In the genomic region with DNA sequence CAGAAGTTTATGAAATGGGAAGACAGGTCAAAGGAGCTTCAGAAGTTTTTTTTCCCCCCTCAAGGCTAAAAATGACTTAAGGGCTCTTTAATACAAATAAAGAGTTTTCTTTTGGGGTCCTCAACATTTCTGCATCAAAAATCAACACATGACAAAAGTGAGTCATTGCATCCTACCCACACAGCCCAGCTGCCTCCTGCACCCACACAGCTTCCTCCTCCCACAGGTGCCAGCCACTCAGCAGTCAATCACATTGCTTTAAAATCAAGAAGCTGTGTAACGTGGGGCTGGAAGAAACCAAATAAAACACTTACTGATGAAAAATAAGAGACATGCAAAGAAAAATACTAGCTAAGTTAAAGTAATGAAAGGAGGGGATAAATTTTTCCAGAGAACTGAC, we compare ENCODE assay signal across 10 cellular contexts.
DNase-seq lines count a peak whose midpoint lies in the region; ATAC-seq and TF ChIP-seq lines count a peak whose summit lies in the region.
"Had no signal": no experiment of that assay in that cellular context is flagged by ENCODE, and none has a peak within 500 bp of the region (broad histone marks: within the 10 kb centered on the region; RNA-seq: fewer than 3 reads in every experiment).

No MANE protein-coding gene starts in this region.

- DNase-seq in DMS 273 (lab: John Stamatoyannopoulos, UW; ENCODE audit: unreplicated experiment), result peak; percentile 27
- no peak for DNase-seq in DMS 273 treated with DMSO at 0.1 percent for 48 hours (lab: John Stamatoyannopoulos, UW)
- DNase-seq in activated naive CD8-positive, alpha-beta T cell treated with anti-CD3 and anti-CD28 coated beads, Interleukin-2, amount 50 U/mL, for 24 hours, result peak; percentile 31
- DNase-seq in stimulated activated CD8-positive, alpha-beta memory T cell treated with anti-CD3 and anti-CD28 coated beads, Interleukin-15, amount 100 ng/mL, for 48 hours (ENCODE audit: low read depth in 2 of 2), result peak; percentile 3 to 24
- no peak for DNase-seq in cerebellum (ENCODE audit: low spot score)
- no peak for DNase-seq in transverse colon
- DNase-seq in NCI-H2227 (lab: John Stamatoyannopoulos, UW; ENCODE audit: unreplicated experiment), result no peak

- H3K4me1 Mint-ChIP-seq in activated naive CD8-positive, alpha-beta T cell treated with anti-CD3 and anti-CD28 coated beads, Interleukin-2, amount 50 U/mL, for 24 hours, result peaks cover 27% of the 10 kb centered on the region

- intact Hi-C loops in transverse colon (cut with DNase I; ENCODE audit: low total_unique reads), result no loop called here

- TF ChIP-seq EP300 in transverse colon (IDR thresholded peaks at IDR 0.05; ENCODE audit: low read depth), result no peak

- 0 to 13% methylated on average over 1 of the region's 1 CpG for WGBS in transverse colon (ENCODE audit: low coverage in 1 of 2), 2 donors

- H3K36me3 Mint-ChIP-seq in activated naive CD8-positive, alpha-beta T cell treated with anti-CD3 and anti-CD28 coated beads, Interleukin-2, amount 50 U/mL, for 24 hours (ENCODE audit: low read depth), result peaks cover 9% of the 10 kb centered on the region

- no peaks in the 10 kb centered on the region for H4K20me1 ChIP-seq in OCI-LY3 (ENCODE audit: insufficient read depth, low read length)

- no peaks in the 10 kb centered on the region for H3K9me3 Mint-ChIP-seq in activated naive CD8-positive, alpha-beta T cell treated with anti-CD3 and anti-CD28 coated beads, Interleukin-2, amount 50 U/mL, for 24 hours

- in situ Hi-C loops in transverse colon (cut with MboI; ENCODE audit: low pct_ligation_motif_present in 1 of 4, low pct_unique_long_range_greater_than_20kb in 1 of 4, low sequenced_read_pairs in 3 of 4), result no loop called here

- peak; percentile 73 for ATAC-seq in activated naive CD8-positive, alpha-beta T cell treated with anti-CD3 and anti-CD28 coated beads, Interleukin-2, amount 50 U/mL, for 24 hours
- ATAC-seq: Panc1 had no signal

- H3K4me3 ChIP-seq in OCI-LY3 (ENCODE audit: low read length), result no peak overlapping the region
- H3K4me3 ChIP-seq in transverse colon, result no peak overlapping the region

- H3K4me3 Mint-ChIP-seq in activated naive CD8-positive, alpha-beta T cell treated with anti-CD3 and anti-CD28 coated beads, Interleukin-2, amount 50 U/mL, for 24 hours, result no peak overlapping the region

- peaks cover 29% of the 10 kb centered on the region for H3K4me1 ChIP-seq in OCI-LY3 (ENCODE audit: low read length)
- H3K4me1 ChIP-seq in transverse colon, result peaks cover 0 to 10% (median 0%) of the 10 kb centered on the region in 4 donors

- H3K9me3 ChIP-seq in OCI-LY3 (ENCODE audit: insufficient read depth, low read length), result no peaks in the 10 kb centered on the region
- H3K9me3 ChIP-seq in transverse colon, result no peaks in the 10 kb centered on the region

- no peaks in the 10 kb centered on the region for H3K27me3 Mint-ChIP-seq in activated naive CD8-positive, alpha-beta T cell treated with anti-CD3 and anti-CD28 coated beads, Interleukin-2, amount 50 U/mL, for 24 hours

- no peak overlapping the region for H2AFZ ChIP-seq in OCI-LY3 (ENCODE audit: low read depth, low read length)

- H3K79me2 ChIP-seq in OCI-LY3 (ENCODE audit: low read length), result no peaks in the 10 kb centered on the region

- peak overlapping the region; percentile 6 for H3K27ac Mint-ChIP-seq in activated naive CD8-positive, alpha-beta T cell treated with anti-CD3 and anti-CD28 coated beads, Interleukin-2, amount 50 U/mL, for 24 hours

- H3K9ac ChIP-seq in OCI-LY3 (ENCODE audit: low read length), result no peak overlapping the region

- TF ChIP-seq POLR2A in transverse colon (IDR thresholded peaks at IDR 0.05), result no peak

- no peaks in the 10 kb centered on the region for H3K27me3 ChIP-seq in OCI-LY3 (ENCODE audit: low read depth, low read length)
- no peaks in the 10 kb centered on the region for H3K27me3 ChIP-seq in transverse colon

- no peaks in the 10 kb centered on the region for H3K36me3 ChIP-seq in OCI-LY3 (replicated peaks; ENCODE audit: low read depth, low read length)
- no peaks in the 10 kb centered on the region for H3K36me3 ChIP-seq in transverse colon

- peak overlapping the region; percentile 44 for H3K4me2 ChIP-seq in OCI-LY3 (ENCODE audit: low read length)

- no peak overlapping the region for H3K27ac ChIP-seq in OCI-LY3 (ENCODE audit: low read length)
- H3K27ac ChIP-seq in transverse colon, result no peak overlapping the region
- H3K27ac ChIP-seq: 22Rv1 had no signal

- no peak for TF ChIP-seq CTCF in OCI-LY3 (IDR thresholded peaks at IDR 0.05; ENCODE audit: low read depth, low read length)
- TF ChIP-seq CTCF in transverse colon (IDR thresholded peaks at IDR 0.05), result no peak

Comparison
In these comparisons a context has a peak if more than half of its experiments do, and no peak if none do; other contexts are left out.
1. DNase-seq: peak in DMS 273 (single experiment), activated naive CD8-positive, alpha-beta T cell treated with anti-CD3 and anti-CD28 coated beads, Interleukin-2, amount 50 U/mL, for 24 hours (single experiment) and stimulated activated CD8-positive, alpha-beta memory T cell treated with anti-CD3 and anti-CD28 coated beads, Interleukin-15, amount 100 ng/mL, for 48 hours (2 of 2); none in DMS 273 treated with DMSO at 0.1 percent for 48 hours (single experiment), cerebellum (single experiment), transverse colon (single experiment) and NCI-H2227 (single experiment).